Comparison of ENCODE assay signal across 23 cellular contexts in the genomic region with DNA sequence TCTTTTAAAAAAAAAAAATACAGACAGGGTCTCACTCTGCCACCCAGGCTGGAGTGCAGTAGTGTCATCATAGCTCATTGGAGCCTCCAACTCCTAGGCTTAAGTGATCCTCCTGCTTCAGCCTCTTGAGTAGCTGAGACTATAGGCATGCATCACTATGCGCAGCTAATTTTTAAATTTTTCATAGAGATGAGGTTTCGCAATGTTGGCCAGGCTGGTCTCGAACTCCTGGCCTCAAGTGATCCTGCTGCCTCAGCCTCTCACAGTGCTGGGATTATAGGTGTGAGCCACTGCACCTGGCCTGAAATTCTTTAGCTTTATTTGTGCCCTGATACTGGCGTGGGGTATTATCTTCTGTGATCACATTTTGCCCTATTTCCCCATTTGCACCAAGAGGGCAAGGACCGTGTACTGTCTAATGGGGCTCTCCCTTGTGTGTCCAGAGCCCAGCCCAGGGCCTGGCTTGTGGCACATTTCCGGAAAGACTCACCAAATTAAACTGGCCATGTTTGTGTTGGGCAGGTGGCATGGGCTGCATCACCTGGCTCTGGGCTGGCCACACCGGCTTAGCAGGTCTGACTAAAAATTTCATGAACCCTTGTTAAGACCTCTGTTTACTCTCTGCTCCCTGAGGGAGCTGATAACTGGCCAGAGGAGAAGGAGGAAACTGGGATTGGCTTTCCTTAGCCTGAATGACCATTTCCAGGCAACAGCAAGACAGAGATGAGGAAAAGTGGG. TPM values are rescaled to one million over a fixed set of nuclear protein-coding genes. Genes with fewer than 3 reads are reported as not detected.
DNase-seq lines count a peak whose midpoint lies in the region; ATAC-seq, FAIRE-seq and TF ChIP-seq lines count a peak whose summit lies in the region.
"Had no signal": no experiment of that assay in that cellular context is flagged by ENCODE, and none has a peak within 500 bp of the region (broad histone marks: within the 10 kb centered on the region; RNA-seq: fewer than 3 reads in every experiment).

No MANE protein-coding gene starts in this region.

- H3K4me2 ChIP-seq in HepG2 (ENCODE audit: low read depth, low read length) = no peak overlapping the region

- H3K9me3 ChIP-seq in HepG2 (ENCODE audit: low read length) (no peaks in the 10 kb centered on the region), right lobe of liver (no peaks in the 10 kb centered on the region), body of pancreas (no peaks in the 10 kb centered on the region), testis (no peaks in the 10 kb centered on the region)
- H3K9me3 ChIP-seq: esophagus muscularis mucosa, spleen, thyroid gland had no signal

- ATAC-seq in HepG2 = no peak
- no peak for ATAC-seq in right lobe of liver
- ATAC-seq in body of pancreas = peak; percentile 34
- ATAC-seq: activated CD8-positive, alpha-beta T cell treated with anti-CD3 and anti-CD28 coated beads, Interleukin-2, amount 10 ng/mL, durations not matched to agents 7 days and 5 days; activated T-cell treated with anti-CD3 and anti-CD28 coated beads, Interleukin-2, amount 50 U/mL, for 4 hours; naive thymus-derived CD4-positive, alpha-beta T cell had no signal

- no peak for FAIRE-seq in HepG2 (lab: Jason Lieb, UNC)
- FAIRE-seq: GM19239 had no signal

- intact Hi-C loops in HepG2 (cut with micrococcal nuclease; ENCODE audit: unreplicated experiment) (no loop called here), right lobe of liver (cut with DNase I) (no loop called here), body of pancreas (cut with DNase I) (no loop called here), testis (cut with DNase I; ENCODE audit: low total_unique reads) (no loop called here)
- intact Hi-C loops in activated CD4-positive, alpha-beta T cell treated with anti-CD3 and anti-CD28 coated beads, Interleukin-2, amount 10 ng/mL, durations not matched to agents 24 days and 14 days (cut with micrococcal nuclease) = no loop called here

- H3K4me1 ChIP-seq in HepG2 (ENCODE audit: insufficient read depth, low read length) (peaks cover 14% of the 10 kb centered on the region), right lobe of liver (no peaks in the 10 kb centered on the region), body of pancreas (peaks cover 6% of the 10 kb centered on the region), testis (peaks cover 19% of the 10 kb centered on the region)

- in situ Hi-C loops in HepG2 (cut with HindIII; ENCODE audit: extremely low pct_ligation_motif_present, low pct_unique_long_range_greater_than_20kb) = no loop called here

- TF ChIP-seq EP300 in HepG2 (IDR thresholded peaks at IDR 0.05; ENCODE audit: low read depth in 2 of 2, low read length in 2 of 2) = no peak
- no peak for TF ChIP-seq EP300 in HepG2 (CRISPR knock-in tag; IDR thresholded peaks at IDR 0.05; ENCODE audit: borderline replicate concordance)

- CTCF ChIA-PET in HepG2 (lab: Yijun Ruan, JAX; ENCODE audit: low intra/inter-chr PET ratio, low total read pairs) = no interaction called here

- no peak overlapping the region for H3K27ac ChIP-seq in HepG2 (ENCODE audit: extremely low read length, insufficient read depth, low read length)
- no peak overlapping the region for H3K27ac ChIP-seq in right lobe of liver
- H3K27ac ChIP-seq in body of pancreas = no peak overlapping the region
- H3K27ac ChIP-seq in testis = no peak overlapping the region
- H3K27ac ChIP-seq: esophagus muscularis mucosa, spleen, thyroid gland had no signal

- peaks cover 3% of the 10 kb centered on the region for H3K36me3 Mint-ChIP-seq in activated CD4-positive, alpha-beta T cell treated with anti-CD3 and anti-CD28 coated beads, Interleukin-2, amount 10 ng/mL, durations not matched to agents 24 days and 14 days (ENCODE audit: low read depth)
- H3K36me3 Mint-ChIP-seq: activated naive CD8-positive, alpha-beta T cell treated with anti-CD3 and anti-CD28 coated beads for 36 hours had no signal

- no TSS peak for BruUV-seq in HepG2 (replicated peaks; lab: Mats Ljungman, UMichigan)

- no peaks in the 10 kb centered on the region for H3K79me2 ChIP-seq in HepG2 (ENCODE audit: insufficient read depth, low read length)

- no peak for TF ChIP-seq POLR2A in HepG2 (IDR thresholded peaks at IDR 0.05; ENCODE audit: insufficient read depth in 1 of 2, low read depth in 2 of 2, low read length in 2 of 2)
- TF ChIP-seq POLR2A in right lobe of liver (IDR thresholded peaks at IDR 0.05) = no peak
- TF ChIP-seq POLR2A in body of pancreas (IDR thresholded peaks at IDR 0.05) = no peak
- no peak for TF ChIP-seq POLR2A in testis (IDR thresholded peaks at IDR 0.05)

- no peaks in the 10 kb centered on the region for H3K27me3 Mint-ChIP-seq in activated CD4-positive, alpha-beta T cell treated with anti-CD3 and anti-CD28 coated beads, Interleukin-2, amount 10 ng/mL, durations not matched to agents 24 days and 14 days
- H3K27me3 Mint-ChIP-seq: activated naive CD8-positive, alpha-beta T cell treated with anti-CD3 and anti-CD28 coated beads for 36 hours; CD8-positive, alpha-beta memory T cell; naive thymus-derived CD4-positive, alpha-beta T cell had no signal

- H3K27me3 ChIP-seq in HepG2 (ENCODE audit: control insufficient read depth in 1 of 2, insufficient read depth in 2 of 2, low read length in 2 of 2) (no peaks in the 10 kb centered on the region; a peak in 1 of 5 replicates), right lobe of liver (no peaks in the 10 kb centered on the region), body of pancreas (no peaks in the 10 kb centered on the region), testis (no peaks in the 10 kb centered on the region)
- H3K27me3 ChIP-seq: esophagus muscularis mucosa, spleen, thyroid gland had no signal

- H3K36me3 ChIP-seq in HepG2 (replicated peaks in 1 of 2; ENCODE audit: control insufficient read depth in 1 of 2, insufficient read depth in 2 of 2, low read length in 2 of 2) (no peaks in the 10 kb centered on the region; a peak in 1 of 5 replicates), right lobe of liver (no peaks in the 10 kb centered on the region), body of pancreas (replicated peaks in 1 of 2; ENCODE audit: insufficient read depth in 1 of 2, low read depth in 2 of 2) (peaks cover 0 to 4% of the 10 kb centered on the region in 2 donors), testis (ENCODE audit: low read depth, missing control alignments) (no peaks in the 10 kb centered on the region)

- H3K27ac Mint-ChIP-seq in activated CD4-positive, alpha-beta T cell treated with anti-CD3 and anti-CD28 coated beads, Interleukin-2, amount 10 ng/mL, durations not matched to agents 24 days and 14 days = no peak overlapping the region
- H3K27ac Mint-ChIP-seq: activated CD8-positive, alpha-beta T cell treated with anti-CD3 and anti-CD28 coated beads, Interleukin-2, amount 10 ng/mL, durations not matched to agents 7 days and 5 days; activated naive CD8-positive, alpha-beta T cell treated with anti-CD3 and anti-CD28 coated beads for 36 hours; T-helper 2 cell treated with Interferon-gamma antibody and Interleukin-4, amounts not matched to agents 5 μg/mL and 100 μg/mL, for 36 hours had no signal

- H3K4me3 ChIP-seq in HepG2 (replicated peaks in 1 of 3; ENCODE audit: insufficient read depth in 1 of 3, low read depth in 2 of 3, low read length in 3 of 3) = no peak overlapping the region
- H3K4me3 ChIP-seq in right lobe of liver = no peak overlapping the region
- no peak overlapping the region for H3K4me3 ChIP-seq in body of pancreas
- no peak overlapping the region for H3K4me3 ChIP-seq in testis
- H3K4me3 ChIP-seq: esophagus muscularis mucosa, spleen, thyroid gland had no signal

- H3K4me1 Mint-ChIP-seq in activated CD4-positive, alpha-beta T cell treated with anti-CD3 and anti-CD28 coated beads, Interleukin-2, amount 10 ng/mL, durations not matched to agents 24 days and 14 days = peaks cover 3% of the 10 kb centered on the region
- H3K4me1 Mint-ChIP-seq: activated naive CD8-positive, alpha-beta T cell treated with anti-CD3 and anti-CD28 coated beads for 36 hours; CD8-positive, alpha-beta memory T cell had no signal

- no peaks in the 10 kb centered on the region for H3K9me3 Mint-ChIP-seq in activated CD4-positive, alpha-beta T cell treated with anti-CD3 and anti-CD28 coated beads, Interleukin-2, amount 10 ng/mL, durations not matched to agents 24 days and 14 days
- H3K9me3 Mint-ChIP-seq: activated naive CD8-positive, alpha-beta T cell treated with anti-CD3 and anti-CD28 coated beads for 36 hours; activated T-cell treated with anti-CD3 and anti-CD28 coated beads, Interleukin-2, amount 50 U/mL, for 4 hours; CD8-positive, alpha-beta memory T cell; naive thymus-derived CD4-positive, alpha-beta T cell; T-helper 2 cell treated with Interferon-gamma antibody and Interleukin-4, amounts not matched to agents 5 μg/mL and 100 μg/mL, for 36 hours had no signal

- no peak overlapping the region for H3K9ac ChIP-seq in HepG2 (ENCODE audit: insufficient read depth, low read depth, low read length)

- no peaks in the 10 kb centered on the region for H4K20me1 ChIP-seq in HepG2 (ENCODE audit: insufficient read depth, low read length)

- no peak for TF ChIP-seq CTCF in HepG2 (CRISPR knock-in tag; IDR thresholded peaks at IDR 0.05)
- no peak for TF ChIP-seq CTCF in right lobe of liver (IDR thresholded peaks at IDR 0.05)
- TF ChIP-seq CTCF in body of pancreas (IDR thresholded peaks at IDR 0.05) = no peak
- TF ChIP-seq CTCF in testis (IDR thresholded peaks at IDR 0.05) = no peak

- H3K4me3 Mint-ChIP-seq in activated CD4-positive, alpha-beta T cell treated with anti-CD3 and anti-CD28 coated beads, Interleukin-2, amount 10 ng/mL, durations not matched to agents 24 days and 14 days = no peak overlapping the region
- H3K4me3 Mint-ChIP-seq: activated CD8-positive, alpha-beta T cell treated with anti-CD3 and anti-CD28 coated beads, Interleukin-2, amount 10 ng/mL, durations not matched to agents 7 days and 5 days; activated naive CD8-positive, alpha-beta T cell treated with anti-CD3 and anti-CD28 coated beads for 36 hours; activated T-cell treated with anti-CD3 and anti-CD28 coated beads, Interleukin-2, amount 50 U/mL, for 4 hours; CD8-positive, alpha-beta memory T cell; naive thymus-derived CD4-positive, alpha-beta T cell; T-helper 2 cell treated with Interferon-gamma antibody and Interleukin-4, amounts not matched to agents 5 μg/mL and 100 μg/mL, for 36 hours had no signal

- no peak for DNase-seq in HepG2 (ENCODE audit: low spot score)
- no peak for DNase-seq in right lobe of liver
- peak in 2 of 4 donors; percentile 34 to 53 for DNase-seq in body of pancreas
- DNase-seq in mucosa of gallbladder (ENCODE audit: low spot score) = peak; percentile 38
- DNase-seq in amniotic stem cell (lab: John Stamatoyannopoulos, UW) = no peak
- no peak for DNase-seq in activated CD4-positive, alpha-beta T cell treated with anti-CD3 and anti-CD28 coated beads, Interleukin-2, amount 10 ng/mL, durations not matched to agents 24 days and 14 days
- DNase-seq in testis = no peak
- no peak for DNase-seq in middle frontal gyrus (ENCODE audit: extremely low spot score, low spot score)
- DNase-seq: activated CD4-positive, CD25-positive, alpha-beta regulatory T cell; activated CD8-positive, alpha-beta T cell treated with anti-CD3 and anti-CD28 coated beads, Interleukin-2, amount 10 ng/mL, durations not matched to agents 7 days and 5 days; activated naive CD8-positive, alpha-beta T cell treated with anti-CD3 and anti-CD28 coated beads for 36 hours; activated T-cell treated with anti-CD3 and anti-CD28 coated beads, Interleukin-2, amount 50 U/mL, for 4 hours; CD8-positive, alpha-beta memory T cell; EL; H7; naive thymus-derived CD4-positive, alpha-beta T cell; NCI-H1930; NCI-H446; spleen; thyroid gland had no signal

- POLR2A ChIA-PET in HepG2 (lab: Yijun Ruan, JAX) = no interaction called here

- WGBS in HepG2 (ENCODE audit: low lambda C conversion rate) = 90% methylated on average over 7 of the region's 7 CpGs
- WGBS in right lobe of liver (ENCODE audit: insufficient coverage, low coverage, low lambda C conversion rate, missing lambda C conversion rate) = 78% methylated on average over 3 of the region's 7 CpGs
- WGBS in body of pancreas, 2 donors = 69 to 70% methylated on average over 7 of the region's 7 CpGs
- 95 to 98% methylated on average over 7 of the region's 7 CpGs for WGBS in testis, 2 donors

- no peak for TF ChIP-seq RAD21 in HepG2 (CRISPR knock-in tag; IDR thresholded peaks at IDR 0.05)

- no peak overlapping the region for H2AFZ ChIP-seq in HepG2 (ENCODE audit: low read length)

RNA-seq across cellular contexts. Expression of a gene that starts 32.2 kb away (rescaled TPM):
- 0.53 and 1.1 TPM in 2 replicates for total RNA-seq in HepG2 (2016; rRNA removed; fragmentation: Illumina TruSeq; extraction: Trizol)
- 0.10 and 0.18 TPM in 2 replicates for total RNA-seq in HepG2 (2016; cell fraction: cytosol; rRNA removed; fragmentation: Illumina TruSeq; extraction: Trizol; ENCODE audit: low read depth)
- 0.61 and 0.83 TPM in 2 replicates for total RNA-seq in HepG2 (2016; cell fraction: insoluble cytoplasmic fraction; rRNA removed; fragmentation: Illumina TruSeq; extraction: Trizol)
- 1.1 TPM in 2 replicates for total RNA-seq in HepG2 (2016; cell fraction: membrane; rRNA removed; fragmentation: Illumina TruSeq; extraction: Trizol)
- 0.78 and 1.1 TPM in 2 replicates for total RNA-seq in HepG2 (2016; cell fraction: nucleus; rRNA removed; fragmentation: Illumina TruSeq; extraction: Trizol)
- 0.57 and 0.67 TPM in 2 replicates for polyA plus RNA-seq in HepG2 (2011; rRNA removed)
- 0.32 TPM in 2 replicates for polyA plus RNA-seq in HepG2 (2011; cell fraction: cytosol; rRNA removed)
- polyA plus RNA-seq in HepG2 (2011; cell fraction: nucleus; rRNA removed) = 2.1 and 2.9 TPM in 2 replicates
- 0.93 and 1.2 TPM in 2 replicates for polyA plus RNA-seq in HepG2 (2012)
- polyA plus RNA-seq in HepG2 (2016; cell fraction: cytosol; fragmentation: Illumina TruSeq; extraction: Trizol; ENCODE audit: low read depth) = 0.15 and 0.24 TPM in 2 replicates
- polyA plus RNA-seq in HepG2 (2016; cell fraction: insoluble cytoplasmic fraction; fragmentation: Illumina TruSeq; extraction: Trizol; ENCODE audit: low read depth) = 1.1 and 1.4 TPM in 2 replicates
- 0.68 and 0.86 TPM in 2 replicates for polyA plus RNA-seq in HepG2 (2016; cell fraction: membrane; fragmentation: Illumina TruSeq; extraction: Trizol; ENCODE audit: low read depth)
- polyA plus RNA-seq in HepG2 (2016; cell fraction: nucleus; fragmentation: Illumina TruSeq; extraction: Trizol; ENCODE audit: insufficient read depth, low read depth) = 1.7 and 2.1 TPM in 2 replicates
- 1.8 and 2.1 TPM in 2 replicates for polyA minus RNA-seq in HepG2 (2011; rRNA and poly(A)+ RNA removed; ENCODE audit: low replicate concordance)
- 0.79 and 1.3 TPM in 2 replicates for polyA minus RNA-seq in HepG2 (2011; cell fraction: cytosol; rRNA and poly(A)+ RNA removed)
- polyA minus RNA-seq in HepG2 (2011; cell fraction: nucleus; rRNA and poly(A)+ RNA removed) = 0.87 and 0.90 TPM in 2 replicates
- total RNA-seq in right lobe of liver = 1 to 10 TPM; 1.1 to 2.4 (median 1.7) TPM
- 1 to 10 TPM; 4.7 to 7.3 TPM for total RNA-seq in body of pancreas
- 8.5 TPM for total RNA-seq in mucosa of gallbladder
- total RNA-seq in activated CD4-positive, alpha-beta T cell treated with anti-CD3 and anti-CD28 coated beads, Interleukin-2, amount 10 ng/mL, durations not matched to agents 24 days and 14 days = 3.1 and 3.2 TPM in 2 replicates
- total RNA-seq in testis = 1 to 10 TPM; 6.2 to 8.8 TPM
- polyA plus RNA-seq in testis (ENCODE audit: insufficient read depth, low read depth, low replicate concordance) = 6.0 TPM
